1 cellular context compared by ENCODE assay signal in genomic region chr1:53093451-53093754, GRCh38.
TF ChIP-seq lines count a peak whose summit lies in the region.

No MANE protein-coding gene starts in this region.

TF ChIP-seq in HEK293, 187 proteins besides CTCF, POLR2A, EP300 and RAD21 (continued from another document):
- 0 out of 2 replicates have a peak, but pooled peaks have one; percentile 22 for TF ChIP-seq ZNF398 (tag by site-specific recombination; IDR thresholded peaks at IDR 0.05)
- TF ChIP-seq ZNF692 (tag by site-specific recombination; IDR thresholded peaks at IDR 0.05) = no peak
- TF ChIP-seq ZBTB6 (tag by site-specific recombination; IDR thresholded peaks at IDR 0.05) = no peak
- no peak for TF ChIP-seq ZNF785 (tag by site-specific recombination; IDR thresholded peaks at IDR 0.05)
- TF ChIP-seq KLF8 (tag by site-specific recombination; IDR thresholded peaks at IDR 0.05) = no peak
